In the genomic region with DNA sequence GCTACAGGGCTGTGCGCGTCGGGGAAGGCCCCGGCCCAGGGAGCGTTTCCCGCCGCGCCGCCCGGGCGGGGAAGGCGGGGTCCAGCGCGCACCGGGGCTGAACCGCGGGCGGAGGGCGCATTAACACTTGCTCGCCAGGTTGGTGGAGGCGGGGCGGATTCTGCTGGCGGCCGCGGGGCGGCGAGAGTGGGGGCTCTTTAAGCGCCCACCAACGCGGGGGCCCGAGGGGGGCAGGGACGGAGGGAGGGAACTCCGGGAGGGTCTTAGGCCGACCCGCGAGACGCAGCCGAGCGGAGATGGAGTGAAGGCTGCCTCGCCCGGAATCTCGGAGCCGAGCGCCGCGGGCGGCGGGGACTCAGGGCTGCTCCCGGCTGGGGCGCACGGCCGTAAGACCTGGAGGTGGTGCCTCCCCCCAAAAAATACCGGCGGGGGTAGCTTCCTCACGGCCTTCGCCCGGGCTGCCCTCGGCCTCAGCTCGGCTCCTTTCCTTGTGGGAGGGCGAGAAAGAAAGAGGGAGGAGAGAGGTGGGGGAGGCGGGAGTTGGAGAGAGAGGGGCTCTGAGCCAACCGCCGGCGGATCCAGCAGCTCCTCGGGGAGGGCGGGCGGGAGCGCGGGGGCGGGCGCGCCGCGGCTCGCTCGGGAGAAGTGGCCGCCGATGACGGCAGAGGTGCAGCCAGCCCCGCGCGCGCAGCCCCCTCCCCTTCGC, we compare ENCODE assay signal across 8 cellular contexts. TPM values are rescaled to one million over a fixed set of nuclear protein-coding genes. Genes with fewer than 3 reads are reported as not detected.
DNase-seq lines count a peak whose midpoint lies in the region; TF ChIP-seq lines count a peak whose summit lies in the region.

No MANE protein-coding gene starts in this region.

- no peak for TF ChIP-seq POLR2A in lower leg skin (IDR thresholded peaks at IDR 0.05)
- no peak for TF ChIP-seq POLR2A in uterus (IDR thresholded peaks at IDR 0.05)

- H3K4me1 ChIP-seq in mammary epithelial cell (ENCODE audit: insufficient read depth, low read length) (peaks cover 16% of the 10 kb centered on the region), uterus (peaks cover 0 to 33% of the 10 kb centered on the region in 2 donors)

- CTCF ChIA-PET in mammary epithelial cell (lab: Charles Lee; ENCODE audit: low non-redundant PET), result no interaction called here

- intact Hi-C loops in mammary epithelial cell (cut with micrococcal nuclease) (no loop called here), lower leg skin (cut with DNase I; ENCODE audit: low total_unique reads) (no loop called here), uterus (cut with DNase I; ENCODE audit: low total_unique reads) (no loop called here)

- H3K4me3 ChIP-seq in H7 (ENCODE audit: insufficient read depth, low read depth, low read length), result peak overlapping the region; percentile 45
- H3K4me3 ChIP-seq in mammary epithelial cell (replicated peaks in 1 of 3; ENCODE audit: insufficient read depth in 1 of 3, low read depth in 2 of 3, low read length in 3 of 3), result peak overlapping the region; percentile 20 to 47 (median 28)
- peak overlapping the region; percentile 26 for H3K4me3 ChIP-seq in lower leg skin (ENCODE audit: low read depth, poor library complexity, severe bottlenecking)
- peak overlapping the region; percentile 40 to 50 for H3K4me3 ChIP-seq in uterus

- in situ Hi-C loops in mammary epithelial cell (cut with MboI; ENCODE audit: low sequenced_read_pairs in 2 of 2), result loop anchor here (10.0 kb wide), 1 partner anchor 685 kb away; no protein-coding TSS in a partner anchor

- peak overlapping the region; percentile 77 for H3K4me2 ChIP-seq in mammary epithelial cell (ENCODE audit: insufficient read depth, low read depth, low read length)

- DNase-seq in 8988T, result peak; percentile 92
- peak; percentile 94 for DNase-seq in H7
- DNase-seq in mammary epithelial cell, result peak; percentile 23
- no peak for DNase-seq in lower leg skin (ENCODE audit: low spot score in 2 of 2)
- peak; percentile 54 to 65 for DNase-seq in uterus
- DNase-seq in anterior cingulate cortex (lab: John Stamatoyannopoulos, UW), result no peak
- no peak for DNase-seq in NCI-H1694 (lab: John Stamatoyannopoulos, UW)
- DNase-seq in caudate nucleus (lab: John Stamatoyannopoulos, UW), result no peak

- no peaks in the 10 kb centered on the region for H3K79me2 ChIP-seq in mammary epithelial cell (ENCODE audit: insufficient read depth, low read length)

- no peaks in the 10 kb centered on the region for H3K36me3 ChIP-seq in H7 (replicated peaks; ENCODE audit: control insufficient read depth, insufficient read depth, low read length)
- H3K36me3 ChIP-seq in mammary epithelial cell (ENCODE audit: insufficient read depth, low read length), result no peaks in the 10 kb centered on the region
- no peaks in the 10 kb centered on the region for H3K36me3 ChIP-seq in uterus

- H3K27ac ChIP-seq in mammary epithelial cell (ENCODE audit: insufficient read depth, low read depth, low read length) (no peak overlapping the region), uterus (peak overlapping the region; percentile 81 to 84), caudate nucleus (ENCODE audit: low read depth, low read length) (no peak overlapping the region)

- H3K9ac ChIP-seq in mammary epithelial cell (ENCODE audit: insufficient read depth, low read length), result no peak overlapping the region

- peak overlapping the region; percentile 62 for H2AFZ ChIP-seq in mammary epithelial cell (ENCODE audit: low read depth, low read length)

- H4K20me1 ChIP-seq in mammary epithelial cell (ENCODE audit: insufficient read depth, low read length), result peaks cover 3% of the 10 kb centered on the region

- H3K27me3 ChIP-seq in H7 (ENCODE audit: control insufficient read depth, insufficient read depth, low read length) (peaks cover 98% of the 10 kb centered on the region), mammary epithelial cell (ENCODE audit: insufficient read depth, low read length) (peaks cover 90% of the 10 kb centered on the region), uterus (peaks cover 19 to 42% of the 10 kb centered on the region in 2 donors)

- dilution Hi-C loops in mammary epithelial cell (cut with HindIII; ENCODE audit: low sequenced_read_pairs), result no loop called here

- TF ChIP-seq CTCF in mammary epithelial cell (conservative IDR thresholded peaks at IDR 0.05 in 1 of 2, IDR thresholded peaks at IDR 0.05 in 1 of 2; ENCODE audit: extremely low read depth in 1 of 2, insufficient read depth in 1 of 2, low read depth in 1 of 2, low read length in 2 of 2) (no peak), lower leg skin (IDR thresholded peaks at IDR 0.05) (no peak), uterus (IDR thresholded peaks at IDR 0.05) (no peak)

- WGBS in mammary epithelial cell (ENCODE audit: low coverage, missing lambda C conversion rate), result no CpG with 5 or more reads among the region's 84 CpGs
- WGBS in lower leg skin, 2 donors, result 0 to 1% methylated on average over 6 to 25 of the region's 84 CpGs

- H3K9me3 ChIP-seq in mammary epithelial cell (replicated peaks; ENCODE audit: insufficient read depth, low read length), result no peaks in the 10 kb centered on the region
- no peaks in the 10 kb centered on the region for H3K9me3 ChIP-seq in uterus

- BruUV-seq in mammary epithelial cell (replicated peaks; lab: Mats Ljungman, UMichigan), result no TSS peak

RNA-seq across cellular contexts. Expression of a gene that starts 0.4 kb away (rescaled TPM):
- not detected in 2 replicates for total RNA-seq in H7 (2014; rRNA removed; shearing (Covaris generic))
- not detected for total RNA-seq in mammary epithelial cell
- not detected for polyA plus RNA-seq in mammary epithelial cell
- polyA minus RNA-seq in mammary epithelial cell, result not detected
- under 1 TPM in 2 of 4 donors, not detected in 2; 0.10 to 0.45 TPM for total RNA-seq in lower leg skin
- 1 to 10 TPM in 3 of 4 donors, under 1 TPM in 1; 0.29 to 4.9 (median 2.0) TPM for total RNA-seq in uterus

RNA-seq across cellular contexts. Expression of a gene that starts 45.1 kb away (rescaled TPM):
- total RNA-seq in H7 (2014; rRNA removed; shearing (Covaris generic)), result 15.3 and 19.5 TPM in 2 replicates
- total RNA-seq in mammary epithelial cell (10 to 100 TPM; 17.3 to 25.4 TPM), lower leg skin (10 to 100 TPM; 14.5 to 34.8 (median 25.5) TPM), uterus (10 to 100 TPM in 2 of 4 donors, 1 to 10 TPM in 2; 2.9 to 26.0 (median 13.1) TPM)
- 11.3 TPM for polyA plus RNA-seq in mammary epithelial cell
- polyA minus RNA-seq in mammary epithelial cell, result 1.4 TPM

RNA-seq across cellular contexts. Expression of a gene that starts 56.7 kb away (rescaled TPM):
- total RNA-seq in H7 (2014; rRNA removed; shearing (Covaris generic)), result 0.62 TPM in 1 of 2 replicates, not detected in the other
- 10 to 100 TPM in 1 of 2 donors, 1 to 10 TPM in 1; 1.3 to 13.3 TPM for total RNA-seq in mammary epithelial cell
- 1.3 TPM for polyA plus RNA-seq in mammary epithelial cell
- 0.98 TPM for polyA minus RNA-seq in mammary epithelial cell
- total RNA-seq in lower leg skin, result under 1 TPM in 3 of 4 donors, not detected in 1; 0.16 to 0.32 (median 0.17) TPM
- total RNA-seq in uterus, result 1 to 10 TPM in 1 of 4 donors, under 1 TPM in 1, not detected in 2; 0.21 to 2.6 TPM

Comparison
In these comparisons a context has a peak if more than half of its experiments do, and no peak if none do; other contexts are left out.
1. DNase-seq: peak in 8988T (single experiment), H7 (single experiment), mammary epithelial cell (single experiment) and uterus (2 of 2); none in lower leg skin (0 of 2), anterior cingulate cortex (0 of 58), NCI-H1694 (single experiment) and caudate nucleus (0 of 61).
2. H3K27ac ChIP-seq: peak in uterus (2 of 2); none in mammary epithelial cell (single experiment) and caudate nucleus (single experiment).
3. Peak in every context shown above with its lines, with median percentiles within 50 percentile points of each other: H3K4me3 ChIP-seq.